ENCODE assay signal across 25 cellular contexts in genomic region chr5:138585228-138585627, GRCh38.
"Had no signal": no experiment of that assay in that cellular context is flagged by ENCODE, and none has a peak within 500 bp of the region (broad histone marks: within the 10 kb centered on the region; RNA-seq: fewer than 3 reads in every experiment).

No MANE protein-coding gene starts in this region.

- ATAC-seq: left cardiac atrium; left lung; lower lobe of right lung; naive thymus-derived CD4-positive, alpha-beta T cell; natural killer cell treated with Interleukin-12 subunit alpha and Interleukin-12 subunit beta and Interleukin-15 and Interleukin-18, amount 100 ng/mL, for 72 hours; right cardiac atrium; sciatic nerve; stimulated activated effector memory CD8-positive, alpha-beta T cell treated with anti-CD3 and anti-CD28 coated beads, Interleukin-12 subunit alpha, Interleukin-12 subunit beta, amount 100 ng/mL, for 72 hours had no signal

- H3K9me3 Mint-ChIP-seq: natural killer cell treated with Interleukin-12 subunit alpha and Interleukin-12 subunit beta and Interleukin-15 and Interleukin-18, amount 100 ng/mL, for 72 hours; neural crest cell; stimulated activated effector memory CD8-positive, alpha-beta T cell treated with anti-CD3 and anti-CD28 coated beads, Interleukin-12 subunit alpha, Interleukin-12 subunit beta, amount 100 ng/mL, for 72 hours; stimulated activated naive CD8-positive, alpha-beta T cell treated with anti-CD3 and anti-CD28 coated beads, Interleukin-15, Interleukin-2, amounts not matched to agents 100 ng/mL and 50 ng/mL, for 24 hours; type B pancreatic cell had no signal

- H3K36me3 Mint-ChIP-seq: natural killer cell treated with Interleukin-12 subunit alpha and Interleukin-12 subunit beta and Interleukin-15 and Interleukin-18, amount 100 ng/mL, for 72 hours; stimulated activated effector memory CD8-positive, alpha-beta T cell treated with anti-CD3 and anti-CD28 coated beads, Interleukin-12 subunit alpha, Interleukin-12 subunit beta, amount 100 ng/mL, for 72 hours; type B pancreatic cell had no signal

- H3K4me1 Mint-ChIP-seq: naive thymus-derived CD4-positive, alpha-beta T cell; stimulated activated effector memory CD8-positive, alpha-beta T cell treated with anti-CD3 and anti-CD28 coated beads, Interleukin-12 subunit alpha, Interleukin-12 subunit beta, amount 100 ng/mL, for 72 hours had no signal

- H3K27ac Mint-ChIP-seq: naive thymus-derived CD4-positive, alpha-beta T cell; natural killer cell treated with Interleukin-12 subunit alpha and Interleukin-12 subunit beta and Interleukin-15 and Interleukin-18, amount 100 ng/mL, for 72 hours; stimulated activated effector memory CD8-positive, alpha-beta T cell treated with anti-CD3 and anti-CD28 coated beads, Interleukin-12 subunit alpha, Interleukin-12 subunit beta, amount 100 ng/mL, for 72 hours; stimulated activated naive CD8-positive, alpha-beta T cell treated with anti-CD3 and anti-CD28 coated beads, Interleukin-15, Interleukin-2, amounts not matched to agents 100 ng/mL and 50 ng/mL, for 24 hours; type B pancreatic cell had no signal

- DNase-seq: hippocampal formation; kidney glomerular epithelial cell; left cardiac atrium; left lung; lower lobe of right lung; mammary epithelial cell; mesenchymal stem cell; naive thymus-derived CD4-positive, alpha-beta T cell; nucleus accumbens; pancreas; posterior cingulate gyrus; retina; right cardiac atrium; stimulated activated CD4-positive, alpha-beta T cell treated with anti-CD3 and anti-CD28 coated beads, Interleukin-12 subunit alpha, Interleukin-12 subunit beta, amount 100 ng/mL, for 4 hours; stimulated activated CD4-positive, alpha-beta T cell treated with anti-CD3 and anti-CD28 coated beads, Interleukin-15, amount 100 ng/mL, for 24 hours; stimulated activated CD4-positive, alpha-beta T cell treated with anti-CD3 and anti-CD28 coated beads, Interleukin-4, amount 100 ng/mL, for 24 hours; stimulated activated naive CD4-positive, alpha-beta T cell; substantia nigra; uterus had no signal

- H3K4me3 Mint-ChIP-seq: naive thymus-derived CD4-positive, alpha-beta T cell; natural killer cell treated with Interleukin-12 subunit alpha and Interleukin-12 subunit beta and Interleukin-15 and Interleukin-18, amount 100 ng/mL, for 72 hours; neural crest cell; stimulated activated effector memory CD8-positive, alpha-beta T cell treated with anti-CD3 and anti-CD28 coated beads, Interleukin-12 subunit alpha, Interleukin-12 subunit beta, amount 100 ng/mL, for 72 hours; stimulated activated naive CD8-positive, alpha-beta T cell treated with anti-CD3 and anti-CD28 coated beads, Interleukin-15, Interleukin-2, amounts not matched to agents 100 ng/mL and 50 ng/mL, for 24 hours; type B pancreatic cell had no signal

- H3K27me3 Mint-ChIP-seq: type B pancreatic cell had no signal
